In the genomic region with DNA sequence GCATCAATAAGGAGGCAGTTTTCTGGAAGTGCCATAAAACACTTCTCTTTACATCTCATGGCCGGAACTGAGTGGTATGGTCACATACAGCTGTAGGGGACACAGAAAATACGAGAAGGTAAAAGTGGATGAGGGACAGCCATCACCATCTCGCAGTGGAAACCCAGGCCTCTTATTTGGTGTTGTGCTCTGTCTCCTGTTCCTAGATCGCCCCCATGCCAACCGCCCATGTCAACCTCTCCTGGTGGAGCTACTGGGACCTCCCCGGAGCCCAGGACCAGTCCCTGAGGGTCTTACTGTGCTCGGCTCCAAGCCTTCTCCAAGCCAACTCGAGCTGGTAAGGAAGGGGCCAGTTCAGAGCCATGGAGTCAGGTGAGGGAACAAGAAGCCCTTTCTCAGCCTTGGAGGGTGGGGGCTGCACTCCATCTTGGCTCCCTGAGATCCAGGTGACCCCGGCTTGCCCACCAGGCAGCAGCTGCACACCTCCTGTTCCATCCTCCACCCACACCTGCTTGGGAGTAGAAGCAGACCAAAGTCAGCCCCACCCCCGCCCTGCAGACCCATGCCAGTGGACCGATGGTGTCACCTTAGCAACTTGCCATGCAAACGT, we compare ENCODE assay signal across 7 cellular contexts.
"Had no signal": no experiment of that assay in that cellular context is flagged by ENCODE, and none has a peak within 500 bp of the region (broad histone marks: within the 10 kb centered on the region; RNA-seq: fewer than 3 reads in every experiment).

No MANE protein-coding gene starts in this region.

- H3K9ac ChIP-seq: GM23248 had no signal

- H3K4me3 ChIP-seq: GM23248, K562 had no signal

- H3K27ac ChIP-seq: GM23248, HL-60 had no signal

- DNase-seq: GM23248, GOT3, H7, HCEC 1CT, IMR-90 had no signal

- ATAC-seq: K562 had no signal

- H2AFZ ChIP-seq: GM23248 had no signal
